ENCODE assay signal across 21 cellular contexts in the genomic region with DNA sequence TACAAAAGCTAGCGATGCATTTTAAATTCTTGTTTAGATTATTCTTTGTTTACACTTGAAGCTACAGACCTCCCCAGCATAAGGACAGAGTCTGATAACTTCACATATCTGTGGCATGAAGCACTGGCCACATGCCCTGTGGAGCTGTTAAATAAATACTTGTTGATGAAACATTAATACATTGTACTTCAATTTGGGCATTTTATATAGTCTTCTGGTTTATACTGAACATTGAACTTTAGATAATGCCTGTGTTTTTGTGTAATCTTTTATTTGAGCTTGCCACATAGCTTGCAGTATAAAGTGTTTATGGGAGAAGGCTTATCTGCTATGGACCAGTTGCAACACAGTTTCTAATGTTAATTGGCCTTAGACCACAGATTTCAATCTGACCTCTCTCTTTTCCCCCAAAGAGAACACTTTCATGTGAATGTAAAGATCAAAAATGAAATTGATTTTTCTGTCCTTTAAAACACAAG. TPM values are rescaled to one million over a fixed set of nuclear protein-coding genes. Genes with fewer than 3 reads are reported as not detected.
DNase-seq lines count a peak whose midpoint lies in the region; ATAC-seq, FAIRE-seq and TF ChIP-seq lines count a peak whose summit lies in the region.
"Had no signal": no experiment of that assay in that cellular context is flagged by ENCODE, and none has a peak within 500 bp of the region (broad histone marks: within the 10 kb centered on the region; RNA-seq: fewer than 3 reads in every experiment).

No MANE protein-coding gene starts in this region.

- peak overlapping the region; percentile 53 for H3K4me2 ChIP-seq in keratinocyte (ENCODE audit: control insufficient read depth, extremely low read depth, insufficient read depth, low read depth, low read length)

- peak overlapping the region; percentile 48 for H3K27ac ChIP-seq in keratinocyte (ENCODE audit: control insufficient read depth, insufficient read depth, low read length)
- H3K27ac ChIP-seq in substantia nigra (ENCODE audit: low read depth, low read length, poor library complexity, severe bottlenecking), result no peak overlapping the region
- H3K27ac ChIP-seq: cardiac muscle cell, neutrophil, sigmoid colon had no signal

- intact Hi-C loops in Right ventricle myocardium inferior (cut with DNase I), result loop anchor here (10.0 kb wide), 1 partner anchor 202 kb away; no protein-coding TSS in a partner anchor
- intact Hi-C loops in left ventricle myocardium superior (cut with micrococcal nuclease), result loop anchor here (5.0 kb wide), 1 partner anchor 85 kb away; no protein-coding TSS in a partner anchor

- no peaks in the 10 kb centered on the region for H3K79me2 ChIP-seq in keratinocyte (ENCODE audit: control insufficient read depth, insufficient read depth, low read length)

- H3K9me1 ChIP-seq in keratinocyte (ENCODE audit: control insufficient read depth, extremely low read depth, insufficient read depth, low read length), result no peaks in the 10 kb centered on the region

- no peaks in the 10 kb centered on the region for H3K36me3 ChIP-seq in keratinocyte (ENCODE audit: control insufficient read depth in 2 of 2, extremely low read depth in 1 of 2, insufficient read depth in 2 of 2, low read length in 2 of 2)
- H3K36me3 ChIP-seq: cardiac muscle cell, neutrophil, sigmoid colon, tibial artery had no signal

- H2AFZ ChIP-seq in keratinocyte (ENCODE audit: control insufficient read depth, low read length), result no peak overlapping the region

- dilution Hi-C loops in keratinocyte (cut with MboI; ENCODE audit: extremely low pct_ligation_motif_present, low sequenced_read_pairs), result no loop called here

- no peaks in the 10 kb centered on the region for H3K9me3 ChIP-seq in keratinocyte (ENCODE audit: control insufficient read depth, low read depth, low read length)
- H3K9me3 ChIP-seq: neutrophil, sigmoid colon, tibial artery had no signal

- TF ChIP-seq CTCF in keratinocyte (optimal IDR thresholded peaks at IDR 0.05 in 1 of 3, IDR thresholded peaks at IDR 0.05 in 1 of 3, conservative IDR thresholded peaks at IDR 0.05 in 1 of 3; ENCODE audit: extremely low read depth in 1 of 3, insufficient read depth in 2 of 3, low read length in 3 of 3), result no peak

- H3K27me3 ChIP-seq in keratinocyte (ENCODE audit: control insufficient read depth, extremely low read depth, insufficient read depth, low read length), result no peaks in the 10 kb centered on the region
- H3K27me3 ChIP-seq: cardiac muscle cell, neutrophil, sigmoid colon, tibial artery had no signal

- H3K4me1 ChIP-seq in keratinocyte (ENCODE audit: control insufficient read depth, extremely low read depth, insufficient read depth, low read length), result peaks cover 47% of the 10 kb centered on the region

- ATAC-seq in Right ventricle myocardium inferior, result no peak
- no peak for ATAC-seq in left ventricle myocardium superior
- ATAC-seq in GM21723 (IDR thresholded peaks at IDR 0.05; ENCODE audit: unreplicated experiment), result no peak
- ATAC-seq in GM18868 (IDR thresholded peaks at IDR 0.05; ENCODE audit: unreplicated experiment), result no peak

- H3K4me3 ChIP-seq in keratinocyte (ENCODE audit: control insufficient read depth in 2 of 3, extremely low read depth in 1 of 3, insufficient read depth in 2 of 3, low read depth in 1 of 3, low read length in 3 of 3), result peak overlapping the region in 1 of 3 experiments; percentile 20
- H3K4me3 ChIP-seq: cardiac muscle cell, sigmoid colon, tibial artery had no signal

- peak; percentile 63 for FAIRE-seq in keratinocyte (lab: Jason Lieb, UNC)

- no peaks in the 10 kb centered on the region for H4K20me1 ChIP-seq in keratinocyte (ENCODE audit: control insufficient read depth, extremely low read depth, insufficient read depth, low read length)

- H3K9ac ChIP-seq in keratinocyte (ENCODE audit: control insufficient read depth, extremely low read depth, insufficient read depth, low read length), result no peak overlapping the region

- peak; percentile 50 for DNase-seq in Right ventricle myocardium inferior (ENCODE audit: missing footprints)
- no peak for DNase-seq in left ventricle myocardium superior
- DNase-seq in astrocyte of the hippocampus (ENCODE audit: low read depth, low spot score), result peak; percentile 35
- no peak for DNase-seq in keratinocyte (ENCODE audit: low read depth, low spot score)
- no peak for DNase-seq in NCI-H1417 treated with DMSO at 0.1 percent for 48 hours (lab: John Stamatoyannopoulos, UW)
- no peak for DNase-seq in substantia nigra (lab: John Stamatoyannopoulos, UW)
- DNase-seq: activated CD8-positive, alpha-beta memory T cell treated with anti-CD3 and anti-CD28 coated beads, Interleukin-2, amount 50 U/mL, for 48 hours; activated naive CD4-positive, alpha-beta T cell treated with anti-CD3 and anti-CD28 coated beads, Interleukin-2, amount 50 U/mL, for 16 hours; CD4-positive, alpha-beta T cell; foreskin melanocyte; H9; NCI-H1092; NK-92 treated with Interleukin-12 subunit alpha and Interleukin-12 subunit beta, amount 100 ng/mL, for 24 hours; SHP77; sigmoid colon; stimulated activated CD4-positive, alpha-beta T cell treated with anti-CD3 and anti-CD28 coated beads, Interleukin-4, amount 100 ng/mL, for 1 hour; tibial artery had no signal

RNA-seq across cellular contexts. Expression of a gene that starts 48.2 kb away (rescaled TPM):
- total RNA-seq in Right ventricle myocardium inferior (7.3 TPM), left ventricle myocardium superior (8.8 TPM)
- 1.9 to 2.4 TPM (median 2.4 TPM) in 3 replicates for polyA plus RNA-seq in keratinocyte
- polyA plus RNA-seq in keratinocyte (2011; ENCODE audit: low read depth), result 0.52 TPM
- polyA plus RNA-seq in keratinocyte (2011; cell fraction: cytosol; rRNA removed), result 0.87 and 1.8 TPM in 2 replicates
- polyA plus RNA-seq in keratinocyte (2011; cell fraction: nucleus; rRNA removed), result 2.5 and 3.5 TPM in 2 replicates
- 0.72 and 1.2 TPM in 2 replicates for polyA plus RNA-seq in keratinocyte (2012; ENCODE audit: low replicate concordance)
- 3.8 to 8.4 TPM (median 8.0 TPM) in 3 replicates for polyA minus RNA-seq in keratinocyte
- polyA minus RNA-seq in keratinocyte (2011; cell fraction: cytosol; rRNA and poly(A)+ RNA removed), result 4.4 TPM
- 9.5 and 15.5 TPM in 2 replicates for polyA minus RNA-seq in keratinocyte (2011; cell fraction: nucleus; rRNA and poly(A)+ RNA removed)
- total RNA-seq: CD4-positive, alpha-beta T cell had no signal

Comparison
In these comparisons a context has a peak if more than half of its experiments do, and no peak if none do; other contexts are left out.
1. DNase-seq: peak in Right ventricle myocardium inferior (single experiment) and astrocyte of the hippocampus (single experiment); none in left ventricle myocardium superior (single experiment), keratinocyte (single experiment), NCI-H1417 treated with DMSO at 0.1 percent for 48 hours (single experiment) and substantia nigra (0 of 49).